In genomic region chr15:33112541-33113105, GRCh38 we compare ENCODE assay signal across 25 cellular contexts.
"Had no signal": no experiment of that assay in that cellular context is flagged by ENCODE, and none has a peak within 500 bp of the region (broad histone marks: within the 10 kb centered on the region; RNA-seq: fewer than 3 reads in every experiment).

No MANE protein-coding gene starts in this region.

- FAIRE-seq: endometrium had no signal

- H2AFZ ChIP-seq: hepatocyte had no signal

- H3K27ac Mint-ChIP-seq: activated B cell treated with CpG ODN at 0.5 μM for 24 hours; activated CD4-positive, alpha-beta T cell treated with anti-CD3 and anti-CD28 coated beads for 36 hours; activated naive CD8-positive, alpha-beta T cell treated with anti-CD3 and anti-CD28 coated beads, Interleukin-2, amount 10 ng/mL, durations not matched to agents 7 days and 5 days; immature natural killer cell; mesothelial cell of epicardium; naive thymus-derived CD8-positive, alpha-beta T cell; stimulated activated naive CD8-positive, alpha-beta T cell treated with anti-CD3 and anti-CD28 coated beads, Interleukin-15, amount 100 ng/mL, for 72 hours had no signal

- H3K9me3 Mint-ChIP-seq: activated B cell treated with CpG ODN at 0.5 μM for 24 hours; activated T-cell treated with anti-CD3 and anti-CD28 coated beads, Interleukin-2, amount 50 U/mL, for 4 hours; naive thymus-derived CD8-positive, alpha-beta T cell; stimulated activated effector memory CD8-positive, alpha-beta T cell treated with anti-CD3 and anti-CD28 coated beads, Interleukin-12 subunit alpha, Interleukin-12 subunit beta, amount 100 ng/mL, for 72 hours had no signal

- H3K4me1 Mint-ChIP-seq: activated B cell treated with CpG ODN at 0.5 μM for 24 hours; activated CD4-positive, alpha-beta T cell treated with anti-CD3 and anti-CD28 coated beads for 36 hours; activated naive CD8-positive, alpha-beta T cell treated with anti-CD3 and anti-CD28 coated beads, Interleukin-2, amount 10 ng/mL, durations not matched to agents 7 days and 5 days; immature natural killer cell; naive thymus-derived CD8-positive, alpha-beta T cell; stimulated activated effector memory CD8-positive, alpha-beta T cell treated with anti-CD3 and anti-CD28 coated beads, Interleukin-12 subunit alpha, Interleukin-12 subunit beta, amount 100 ng/mL, for 72 hours; stimulated activated naive CD8-positive, alpha-beta T cell treated with anti-CD3 and anti-CD28 coated beads, Interleukin-15, amount 100 ng/mL, for 72 hours had no signal

- H3K36me3 Mint-ChIP-seq: activated naive CD8-positive, alpha-beta T cell treated with anti-CD3 and anti-CD28 coated beads, Interleukin-2, amount 10 ng/mL, durations not matched to agents 7 days and 5 days; immature natural killer cell; mesothelial cell of epicardium; naive thymus-derived CD8-positive, alpha-beta T cell; stimulated activated effector memory CD8-positive, alpha-beta T cell treated with anti-CD3 and anti-CD28 coated beads, Interleukin-12 subunit alpha, Interleukin-12 subunit beta, amount 100 ng/mL, for 72 hours had no signal

- H3K4me3 ChIP-seq: hepatocyte, left ventricle myocardium inferior, right lobe of liver, skin epidermis, suprapubic skin, tibial nerve, uterus had no signal

- DNase-seq: activated B cell treated with CpG ODN at 0.5 μM for 24 hours; activated CD4-positive, alpha-beta T cell treated with anti-CD3 and anti-CD28 coated beads for 36 hours; activated CD4-positive, alpha-beta T cell treated with anti-CD3 and anti-CD28 coated beads, Interleukin-2, amount 50 U/mL, for 4 hours; activated CD8-positive, alpha-beta memory T cell treated with anti-CD3 and anti-CD28 coated beads, Interleukin-2, amount 50 U/mL, for 48 hours; activated naive CD4-positive, alpha-beta T cell treated with Interleukin-2 at 50 U/mL for 16 hours; activated naive CD8-positive, alpha-beta T cell treated with anti-CD3 and anti-CD28 coated beads, Interleukin-2, amount 10 ng/mL, durations not matched to agents 7 days and 5 days; activated T-cell treated with anti-CD3 and anti-CD28 coated beads, Interleukin-2, amount 50 U/mL, for 4 hours; amniotic stem cell; foreskin keratinocyte; immature natural killer cell; left ventricle myocardium inferior; naive thymus-derived CD8-positive, alpha-beta T cell; posterior cingulate gyrus; right lobe of liver; stimulated activated CD4-positive, alpha-beta T cell treated with anti-CD3 and anti-CD28 coated beads, Interleukin-2, amount 100 ng/mL, for 24 hours; stimulated activated naive CD8-positive, alpha-beta T cell treated with anti-CD3 and anti-CD28 coated beads, Interleukin-15, amount 100 ng/mL, for 72 hours; T1000; uterus had no signal

- H3K79me2 ChIP-seq: hepatocyte had no signal

- H3K27ac ChIP-seq: foreskin keratinocyte, hepatocyte, left ventricle myocardium inferior, right lobe of liver, skin epidermis, suprapubic skin, tibial nerve, uterus had no signal

- H3K36me3 ChIP-seq: left ventricle myocardium inferior, right lobe of liver, suprapubic skin, tibial nerve, uterus had no signal

- H3K4me3 Mint-ChIP-seq: activated B cell treated with CpG ODN at 0.5 μM for 24 hours; activated CD4-positive, alpha-beta T cell treated with anti-CD3 and anti-CD28 coated beads for 36 hours; activated naive CD8-positive, alpha-beta T cell treated with anti-CD3 and anti-CD28 coated beads, Interleukin-2, amount 10 ng/mL, durations not matched to agents 7 days and 5 days; activated T-cell treated with anti-CD3 and anti-CD28 coated beads, Interleukin-2, amount 50 U/mL, for 4 hours; immature natural killer cell; mesothelial cell of epicardium; naive thymus-derived CD8-positive, alpha-beta T cell; stimulated activated effector memory CD8-positive, alpha-beta T cell treated with anti-CD3 and anti-CD28 coated beads, Interleukin-12 subunit alpha, Interleukin-12 subunit beta, amount 100 ng/mL, for 72 hours; stimulated activated naive CD8-positive, alpha-beta T cell treated with anti-CD3 and anti-CD28 coated beads, Interleukin-15, amount 100 ng/mL, for 72 hours had no signal

- ATAC-seq: activated CD4-positive, alpha-beta T cell treated with anti-CD3 and anti-CD28 coated beads for 36 hours; activated T-cell treated with anti-CD3 and anti-CD28 coated beads, Interleukin-2, amount 50 U/mL, for 4 hours; foreskin keratinocyte; naive thymus-derived CD8-positive, alpha-beta T cell; right lobe of liver; stimulated activated effector memory CD8-positive, alpha-beta T cell treated with anti-CD3 and anti-CD28 coated beads, Interleukin-12 subunit alpha, Interleukin-12 subunit beta, amount 100 ng/mL, for 72 hours; stimulated activated naive CD8-positive, alpha-beta T cell treated with anti-CD3 and anti-CD28 coated beads, Interleukin-15, amount 100 ng/mL, for 72 hours had no signal

- H3K9me3 ChIP-seq: left ventricle myocardium inferior, right lobe of liver, suprapubic skin, tibial nerve, uterus had no signal

- H3K4me1 ChIP-seq: foreskin keratinocyte, right lobe of liver, suprapubic skin, tibial nerve, uterus had no signal

- H3K27me3 ChIP-seq: foreskin keratinocyte, right lobe of liver, suprapubic skin, tibial nerve, uterus had no signal

- H3K4me2 ChIP-seq: hepatocyte had no signal

- H3K27me3 Mint-ChIP-seq: activated CD4-positive, alpha-beta T cell treated with anti-CD3 and anti-CD28 coated beads for 36 hours; stimulated activated naive CD8-positive, alpha-beta T cell treated with anti-CD3 and anti-CD28 coated beads, Interleukin-15, amount 100 ng/mL, for 72 hours had no signal
